In genomic region chr2:65057391-65058052, GRCh38 we compare ENCODE assay signal across 8 cellular contexts. TPM values are rescaled to one million over a fixed set of nuclear protein-coding genes. Genes with fewer than 3 reads are reported as not detected.
DNase-seq lines count a peak whose midpoint lies in the region; ATAC-seq and TF ChIP-seq lines count a peak whose summit lies in the region.

No MANE protein-coding gene starts in this region.

- no peaks in the 10 kb centered on the region for H3K27me3 ChIP-seq in PC-3 (ENCODE audit: low read length)

- H3K9ac ChIP-seq in PC-3 (ENCODE audit: low read length): no peak overlapping the region

- peak overlapping the region; percentile 90 for H3K4me2 ChIP-seq in PC-3 (ENCODE audit: low read length)

- POLR2A ChIA-PET in GM10248 (lab: Yijun Ruan, JAX) (interaction anchor here (0.7 to 2.5 kb wide), 2 partner anchors 7 to 417 kb away, joined by 10 to 17 read pairs; no protein-coding TSS in a partner anchor), PC-3 (lab: Charles Lee; ENCODE audit: unreplicated experiment) (interaction anchor here (0.8 kb wide), 1 partner anchor 96 kb away, joined by 4 read pairs; no protein-coding TSS in a partner anchor)

- ATAC-seq in HG03103 (IDR thresholded peaks at IDR 0.05; ENCODE audit: low read depth, unreplicated experiment) (peak; percentile 30), PC-3 (peak; percentile 21), left colon (peak; percentile 34)

- peaks cover 11% of the 10 kb centered on the region for H3K4me1 ChIP-seq in PC-3 (ENCODE audit: insufficient read depth, low read length)

- H3K36me3 ChIP-seq in PC-3 (ENCODE audit: low read depth, low read length): no peaks in the 10 kb centered on the region

- intact Hi-C loops in PC-3 (cut with micrococcal nuclease): no loop called here
- intact Hi-C loops in left colon (cut with DNase I, micrococcal nuclease): no loop called here

- H3K4me3 ChIP-seq in PC-3 (ENCODE audit: low read length): peak overlapping the region; percentile 83
- peak overlapping the region; percentile 71 for H3K4me3 ChIP-seq in astrocyte of the cerebellum (ENCODE audit: low read depth, low read length)

- CTCF ChIA-PET in GM10248 (lab: Yijun Ruan, JAX): interaction anchor here (0.7 to 3.8 kb wide), 7 partner anchors 7 to 140 kb away, joined by 3 to 36 read pairs (median 4); partner anchors contain the start of gene RAB1A
- CTCF ChIA-PET in PC-3 (lab: Charles Lee): no interaction called here

- BruUV-seq in PC-3 (replicated peaks; lab: Mats Ljungman, UMichigan): TSS peak; percentile 55

- no peaks in the 10 kb centered on the region for H3F3A ChIP-seq in PC-3 (ENCODE audit: low read length, unreplicated experiment)

- DNase-seq in GM10248 (ENCODE audit: extremely low spot score) (peak; percentile 68), PC-3 (peak; percentile 83), astrocyte of the cerebellum (ENCODE audit: low read depth) (peak; percentile 41), left colon (no peak), NCI-H2081 treated with DMSO at 0.1 percent for 48 hours (lab: John Stamatoyannopoulos, UW) (no peak), kidney glomerular epithelial cell (lab: John Stamatoyannopoulos, UW) (no peak)
- DNase-seq in stimulated activated naive CD4-positive, alpha-beta T cell (lab: John Stamatoyannopoulos, UW): peak; percentile 13 to 89 (median 65)

- H3K9me2 ChIP-seq in PC-3 (replicated peaks; ENCODE audit: low read length): no peaks in the 10 kb centered on the region

- H2AFZ ChIP-seq in PC-3 (ENCODE audit: low read length): no peak overlapping the region

- no peak for TF ChIP-seq CTCF in GM10248 (IDR thresholded peaks at IDR 0.05; ENCODE audit: control extremely low read depth, extremely low read depth, low read depth, missing control alignments)
- no peak for TF ChIP-seq CTCF in PC-3 (conservative IDR thresholded peaks at IDR 0.05; ENCODE audit: low read depth, low read length)
- TF ChIP-seq CTCF in astrocyte of the cerebellum (IDR thresholded peaks at IDR 0.05; ENCODE audit: low read depth, low read length, missing control alignments): no peak

- no peaks in the 10 kb centered on the region for H3K9me3 ChIP-seq in PC-3 (ENCODE audit: low read length)

- no peaks in the 10 kb centered on the region for H4K20me1 ChIP-seq in PC-3 (ENCODE audit: low read length)

- H3K79me2 ChIP-seq in PC-3 (ENCODE audit: low read length): peaks cover 16% of the 10 kb centered on the region

- no peak overlapping the region for H3K27ac ChIP-seq in PC-3 (ENCODE audit: low read length)

- in situ Hi-C loops in astrocyte of the cerebellum (cut with HindIII; ENCODE audit: low sequenced_read_pairs): no loop called here

RNA-seq across cellular contexts. Expression of gene CEP68, which starts 1.3 kb away (rescaled TPM):
- total RNA-seq in PC-3 (2014; rRNA removed): 3.4 and 7.0 TPM in 2 replicates
- 10 to 100 TPM in 1 of 2 donors, 1 to 10 TPM in 1; 6.6 to 11.4 TPM for total RNA-seq in left colon

Comparison
In these comparisons a context has a peak if more than half of its experiments do, and no peak if none do; other contexts are left out.
1. DNase-seq: peak in GM10248 (single experiment), PC-3 (single experiment), astrocyte of the cerebellum (single experiment) and stimulated activated naive CD4-positive, alpha-beta T cell (6 of 6); none in left colon (0 of 2), NCI-H2081 treated with DMSO at 0.1 percent for 48 hours (single experiment) and kidney glomerular epithelial cell (single experiment).
2. Peak in every context shown above with its lines, with median percentiles within 50 percentile points of each other: ATAC-seq.